In the genomic region with DNA sequence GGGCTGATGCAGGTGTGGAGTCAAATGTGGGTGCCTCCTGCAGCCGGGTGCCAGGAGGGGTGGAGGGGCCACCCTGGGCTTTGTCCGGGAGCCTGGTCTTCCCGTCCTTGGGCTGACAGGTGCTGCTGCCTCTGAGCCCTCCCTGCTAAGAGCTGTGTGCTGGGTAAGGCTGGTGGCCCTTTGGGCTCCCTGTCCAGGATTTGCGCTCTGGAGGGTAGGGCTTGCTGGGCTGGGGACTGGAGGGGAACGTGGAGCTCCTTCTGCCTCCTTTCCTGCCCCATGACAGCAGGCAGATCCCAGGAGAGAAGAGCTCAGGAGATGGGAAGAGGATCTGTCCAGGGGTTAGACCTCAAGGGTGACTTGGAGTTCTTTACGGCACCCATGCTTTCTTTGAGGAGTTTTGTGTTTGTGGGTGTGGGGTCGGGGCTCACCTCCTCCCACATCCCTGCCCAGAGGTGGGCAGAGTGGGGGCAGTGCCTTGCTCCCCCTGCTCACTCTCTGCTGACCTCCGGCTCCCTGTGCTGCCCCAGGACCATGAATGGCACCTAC, we compare ENCODE assay signal across 20 cellular contexts. TPM values are rescaled to one million over a fixed set of nuclear protein-coding genes. Genes with fewer than 3 reads are reported as not detected.
DNase-seq lines count a peak whose midpoint lies in the region; ATAC-seq and TF ChIP-seq lines count a peak whose summit lies in the region.
"Had no signal": no experiment of that assay in that cellular context is flagged by ENCODE, and none has a peak within 500 bp of the region (broad histone marks: within the 10 kb centered on the region; RNA-seq: fewer than 3 reads in every experiment).

No MANE protein-coding gene starts in this region.

- H3K27ac ChIP-seq in tibial nerve, result no peak overlapping the region

- no peak overlapping the region for H3K4me3 Mint-ChIP-seq in activated T-cell treated with anti-CD3 and anti-CD28 coated beads, Interleukin-2, amount 50 U/mL, for 72 hours
- H3K4me3 Mint-ChIP-seq in chondrocyte (ENCODE audit: unreplicated experiment) (no peak overlapping the region), type B pancreatic cell (no peak overlapping the region)
- H3K4me3 Mint-ChIP-seq in natural killer cell treated with Interleukin-12 subunit alpha and Interleukin-12 subunit beta and Interleukin-15 and Interleukin-18, amount 100 ng/mL, for 72 hours, result no peak overlapping the region
- H3K4me3 Mint-ChIP-seq: HFFc6 had no signal

- H3K9me3 Mint-ChIP-seq in activated T-cell treated with anti-CD3 and anti-CD28 coated beads, Interleukin-2, amount 50 U/mL, for 72 hours, result peaks cover 9 to 13% of the 10 kb centered on the region in 2 donors
- peaks cover 11% of the 10 kb centered on the region for H3K9me3 Mint-ChIP-seq in chondrocyte (ENCODE audit: low read depth)
- peaks cover 5% of the 10 kb centered on the region for H3K9me3 Mint-ChIP-seq in natural killer cell treated with Interleukin-12 subunit alpha and Interleukin-12 subunit beta and Interleukin-15 and Interleukin-18, amount 100 ng/mL, for 72 hours
- H3K9me3 Mint-ChIP-seq in type B pancreatic cell, result peaks cover 8% of the 10 kb centered on the region

- peak; percentile 15 for DNase-seq in activated T-cell treated with anti-CD3 and anti-CD28 coated beads, Interleukin-2, amount 50 U/mL, for 1 hour
- DNase-seq in activated T-cell treated with anti-CD3 and anti-CD28 coated beads, Interleukin-2, amount 50 U/mL, for 72 hours, result no peak
- DNase-seq in chondrocyte (ENCODE audit: low spot score) (peak; percentile 57), type B pancreatic cell (ENCODE audit: extremely low spot score, unreplicated experiment) (peak; percentile 50), tibial nerve (ENCODE audit: low spot score in 2 of 2) (no peak)
- DNase-seq in natural killer cell treated with Interleukin-12 subunit alpha and Interleukin-12 subunit beta and Interleukin-15 and Interleukin-18, amount 100 ng/mL, for 72 hours (ENCODE audit: low spot score), result peak; percentile 28
- DNase-seq: GDM1, HFFc6, NCI-H1048, NCI-H1436 treated with DMSO at 0.1 percent for 48 hours, NCI-H2081, NCI-H510A treated with DMSO at 0.1 percent for 48 hours had no signal

- peaks cover 0 to 10% (median 5%) of the 10 kb centered on the region in 4 donors for H3K4me1 ChIP-seq in tibial nerve

- TF ChIP-seq POLR2A in tibial nerve (IDR thresholded peaks at IDR 0.05), result no peak

- no peak overlapping the region for H3K27ac Mint-ChIP-seq in activated T-cell treated with anti-CD3 and anti-CD28 coated beads, Interleukin-2, amount 50 U/mL, for 72 hours
- H3K27ac Mint-ChIP-seq in chondrocyte (ENCODE audit: unreplicated experiment), result no peak overlapping the region
- no peak overlapping the region for H3K27ac Mint-ChIP-seq in natural killer cell treated with Interleukin-12 subunit alpha and Interleukin-12 subunit beta and Interleukin-15 and Interleukin-18, amount 100 ng/mL, for 72 hours
- H3K27ac Mint-ChIP-seq in type B pancreatic cell, result no peak overlapping the region
- H3K27ac Mint-ChIP-seq: HFFc6 had no signal

- peaks cover 30% of the 10 kb centered on the region for H3K4me1 Mint-ChIP-seq in activated T-cell treated with anti-CD3 and anti-CD28 coated beads, Interleukin-2, amount 50 U/mL, for 72 hours (ENCODE audit: low read depth)
- H3K4me1 Mint-ChIP-seq in chondrocyte (ENCODE audit: low read depth) (peaks cover 3% of the 10 kb centered on the region), type B pancreatic cell (ENCODE audit: unreplicated experiment) (no peaks in the 10 kb centered on the region)
- H3K4me1 Mint-ChIP-seq in natural killer cell treated with Interleukin-12 subunit alpha and Interleukin-12 subunit beta and Interleukin-15 and Interleukin-18, amount 100 ng/mL, for 72 hours (ENCODE audit: low read depth in 2 of 2), result peaks cover 11 to 12% of the 10 kb centered on the region in 2 donors

- H3K36me3 Mint-ChIP-seq in activated T-cell treated with anti-CD3 and anti-CD28 coated beads, Interleukin-2, amount 50 U/mL, for 72 hours (ENCODE audit: insufficient read depth in 2 of 2), result peaks cover 15% of the 10 kb centered on the region in 2 donors
- H3K36me3 Mint-ChIP-seq in chondrocyte (ENCODE audit: low read depth) (peaks cover 4% of the 10 kb centered on the region), type B pancreatic cell (no peaks in the 10 kb centered on the region)
- H3K36me3 Mint-ChIP-seq in natural killer cell treated with Interleukin-12 subunit alpha and Interleukin-12 subunit beta and Interleukin-15 and Interleukin-18, amount 100 ng/mL, for 72 hours, result peaks cover 14% of the 10 kb centered on the region

- H3K36me3 ChIP-seq in tibial nerve, result peaks cover 0 to 12% (median 0%) of the 10 kb centered on the region in 3 donors

- no peaks in the 10 kb centered on the region for H3K27me3 Mint-ChIP-seq in activated T-cell treated with anti-CD3 and anti-CD28 coated beads, Interleukin-2, amount 50 U/mL, for 72 hours (ENCODE audit: low read depth)
- no peaks in the 10 kb centered on the region for H3K27me3 Mint-ChIP-seq in chondrocyte (ENCODE audit: low read depth)
- no peaks in the 10 kb centered on the region for H3K27me3 Mint-ChIP-seq in natural killer cell treated with Interleukin-12 subunit alpha and Interleukin-12 subunit beta and Interleukin-15 and Interleukin-18, amount 100 ng/mL, for 72 hours
- H3K27me3 Mint-ChIP-seq in type B pancreatic cell, result no peaks in the 10 kb centered on the region
- H3K27me3 Mint-ChIP-seq: CD8-positive, alpha-beta memory T cell had no signal

- ATAC-seq in activated T-cell treated with anti-CD3 and anti-CD28 coated beads, Interleukin-2, amount 50 U/mL, for 72 hours (replicated peaks in 1 of 2), result no peak
- no peak for ATAC-seq in natural killer cell treated with Interleukin-12 subunit alpha and Interleukin-12 subunit beta and Interleukin-15 and Interleukin-18, amount 100 ng/mL, for 72 hours
- ATAC-seq in HG02588 (IDR thresholded peaks at IDR 0.05; ENCODE audit: unreplicated experiment), result no peak
- no peak for ATAC-seq in GM19467 (IDR thresholded peaks at IDR 0.05; ENCODE audit: unreplicated experiment)

- H3K4me3 ChIP-seq in tibial nerve, result no peak overlapping the region
- H3K4me3 ChIP-seq: BLaER1 had no signal

- peaks cover 0 to 17% (median 0%) of the 10 kb centered on the region in 4 donors for H3K9me3 ChIP-seq in tibial nerve

- WGBS in tibial nerve, 2 donors, result 68 to 85% methylated on average over 5 to 8 of the region's 8 CpGs

- TF ChIP-seq CTCF in chondrocyte (IDR thresholded peaks at IDR 0.05) (no peak), type B pancreatic cell (conservative IDR thresholded peaks at IDR 0.05) (no peak), tibial nerve (IDR thresholded peaks at IDR 0.05) (no peak)

- H3K27me3 ChIP-seq in tibial nerve, result no peaks in the 10 kb centered on the region
- H3K27me3 ChIP-seq: BLaER1 had no signal

- TF ChIP-seq EP300 in tibial nerve (IDR thresholded peaks at IDR 0.05), result no peak

RNA-seq across cellular contexts. Expression of a gene that starts 4.2 kb away (rescaled TPM):
- total RNA-seq in activated T-cell treated with anti-CD3 and anti-CD28 coated beads, Interleukin-2, amount 50 U/mL, for 72 hours, result 10 to 100 TPM; 48.2 to 50.7 TPM
- total RNA-seq in chondrocyte (1.9 to 2.9 TPM (median 2.8 TPM) in 3 replicates), type B pancreatic cell (ENCODE audit: low replicate concordance) (3.6 and 3.9 TPM in 2 replicates), tibial nerve (1 to 10 TPM in 3 of 4 donors, under 1 TPM in 1; 0.90 to 8.2 (median 2.0) TPM)
- total RNA-seq in natural killer cell treated with Interleukin-12 subunit alpha and Interleukin-12 subunit beta and Interleukin-15 and Interleukin-18, amount 100 ng/mL, for 72 hours, result 1 to 10 TPM; 5.9 to 7.6 TPM
- total RNA-seq: SK-MEL-5 had no signal

RNA-seq across cellular contexts. Expression of a gene that starts 43.0 kb away (rescaled TPM):
- 10 to 100 TPM; 36.9 to 43.7 TPM for total RNA-seq in activated T-cell treated with anti-CD3 and anti-CD28 coated beads, Interleukin-2, amount 50 U/mL, for 72 hours
- total RNA-seq in chondrocyte, result 22.0 to 29.4 TPM (median 22.7 TPM) in 3 replicates
- 10 to 100 TPM; 50.4 to 73.9 TPM for total RNA-seq in natural killer cell treated with Interleukin-12 subunit alpha and Interleukin-12 subunit beta and Interleukin-15 and Interleukin-18, amount 100 ng/mL, for 72 hours
- total RNA-seq in type B pancreatic cell (ENCODE audit: low replicate concordance), result 36.3 and 55.2 TPM in 2 replicates
- total RNA-seq in tibial nerve, result 10 to 100 TPM; 28.0 to 66.3 (median 54.8) TPM

RNA-seq across cellular contexts. Expression of a gene that starts 53.2 kb away (rescaled TPM):
- total RNA-seq in activated T-cell treated with anti-CD3 and anti-CD28 coated beads, Interleukin-2, amount 50 U/mL, for 72 hours, result not detected
- not detected in 3 replicates for total RNA-seq in chondrocyte
- total RNA-seq in natural killer cell treated with Interleukin-12 subunit alpha and Interleukin-12 subunit beta and Interleukin-15 and Interleukin-18, amount 100 ng/mL, for 72 hours, result not detected
- 0.10 and 0.43 TPM in 2 replicates for total RNA-seq in type B pancreatic cell (ENCODE audit: low replicate concordance)
- total RNA-seq in tibial nerve, result under 1 TPM in 1 of 4 donors, not detected in 3; 0.22 TPM
- total RNA-seq: A172; CD8-positive, alpha-beta memory T cell; H4; HFFc6; MCF 10A; SK-MEL-5 had no signal

Comparison
In these comparisons a context has a peak if more than half of its experiments do, and no peak if none do; other contexts are left out.
1. DNase-seq: peak in activated T-cell treated with anti-CD3 and anti-CD28 coated beads, Interleukin-2, amount 50 U/mL, for 1 hour (single experiment), chondrocyte (single experiment), natural killer cell treated with Interleukin-12 subunit alpha and Interleukin-12 subunit beta and Interleukin-15 and Interleukin-18, amount 100 ng/mL, for 72 hours (single experiment) and type B pancreatic cell (single experiment); none in activated T-cell treated with anti-CD3 and anti-CD28 coated beads, Interleukin-2, amount 50 U/mL, for 72 hours (0 of 2) and tibial nerve (0 of 2).
2. RNA of a gene that starts 4.2 kb away (total RNA-seq): 48.2 to 50.7 TPM in activated T-cell treated with anti-CD3 and anti-CD28 coated beads, Interleukin-2, amount 50 U/mL, for 72 hours; 5.9 to 7.6 TPM in natural killer cell treated with Interleukin-12 subunit alpha and Interleukin-12 subunit beta and Interleukin-15 and Interleukin-18, amount 100 ng/mL, for 72 hours, 3.6 to 3.9 TPM in type B pancreatic cell, 0.90 to 8.2 TPM in tibial nerve and 1.9 to 2.9 TPM in chondrocyte; every median in the first group is over 4 times any median in the second.